In genomic region chr17:8481703-8482102, GRCh38 we compare ENCODE assay signal across 26 cellular contexts.
"Had no signal": no experiment of that assay in that cellular context is flagged by ENCODE, and none has a peak within 500 bp of the region (broad histone marks: within the 10 kb centered on the region; RNA-seq: fewer than 3 reads in every experiment).

No MANE protein-coding gene starts in this region.

- H3K27me3 ChIP-seq: cardiac muscle cell had no signal

- H3K4me3 ChIP-seq: cardiac muscle cell, PC-9 had no signal

- H3K27ac ChIP-seq: cardiac muscle cell, KMS-11, PC-9, WERI-Rb-1 had no signal

- H3K27ac Mint-ChIP-seq: activated CD4-positive, alpha-beta memory T cell treated with anti-CD3 and anti-CD28 coated beads, Interleukin-2, amount 10 ng/mL, durations not matched to agents 7 days and 5 days; activated CD8-positive, alpha-beta memory T cell treated with anti-CD3 and anti-CD28 coated beads, Interleukin-2, amount 10 ng/mL, durations not matched to agents 7 days and 5 days; activated naive CD4-positive, alpha-beta T cell treated with anti-CD3 and anti-CD28 coated beads, Interleukin-2, amount 10 ng/mL, durations not matched to agents 7 days and 5 days; activated naive CD8-positive, alpha-beta T cell; activated naive CD8-positive, alpha-beta T cell treated with anti-CD3 and anti-CD28 coated beads, Interleukin-2, amount 50 U/mL, for 24 hours had no signal

- DNase-seq: activated CD4-positive, alpha-beta memory T cell treated with anti-CD3 and anti-CD28 coated beads, Interleukin-2, amount 10 ng/mL, durations not matched to agents 7 days and 5 days; activated CD4-positive, alpha-beta T cell treated with anti-CD3 and anti-CD28 coated beads for 1 hour; activated CD4-positive, CD25-positive, alpha-beta regulatory T cell; activated CD8-positive, alpha-beta memory T cell treated with anti-CD3 and anti-CD28 coated beads for 24 hours; activated CD8-positive, alpha-beta memory T cell treated with anti-CD3 and anti-CD28 coated beads, Interleukin-2, amount 10 ng/mL, durations not matched to agents 7 days and 5 days; activated CD8-positive, alpha-beta memory T cell treated with anti-CD3 and anti-CD28 coated beads, Interleukin-2, amount 50 U/mL, for 48 hours; activated effector memory CD4-positive, alpha-beta T cell treated with Interleukin-2 at 50 U/mL for 16 hours; activated naive CD4-positive, alpha-beta T cell treated with anti-CD3 and anti-CD28 coated beads, Interleukin-2, amount 10 ng/mL, durations not matched to agents 7 days and 5 days; activated naive CD8-positive, alpha-beta T cell treated with anti-CD3 and anti-CD28 coated beads, Interleukin-2, amount 50 U/mL, for 24 hours; NCI-H1105; NCI-H1417 treated with DMSO at 0.1 percent for 48 hours; NCI-H1694; NCI-H1930; NCI-H2081 treated with DMSO at 0.1 percent for 48 hours; NCI-H226; NCI-H446 treated with DMSO at 0.1 percent for 48 hours; NCI-H524 treated with DMSO at 0.1 percent for 48 hours; NCI-H748 treated with DMSO at 0.1 percent for 48 hours; NK-92 treated with Interleukin-12 subunit alpha and Interleukin-12 subunit beta, amount 100 ng/mL, for 24 hours; PC-9; Right ventricle myocardium superior; T1000; WERI-Rb-1 had no signal

- ATAC-seq: activated CD8-positive, alpha-beta memory T cell treated with anti-CD3 and anti-CD28 coated beads, Interleukin-2, amount 10 ng/mL, durations not matched to agents 7 days and 5 days; activated naive CD8-positive, alpha-beta T cell treated with anti-CD3 and anti-CD28 coated beads, Interleukin-2, amount 50 U/mL, for 24 hours had no signal

- H3K27me3 Mint-ChIP-seq: activated CD4-positive, alpha-beta memory T cell treated with anti-CD3 and anti-CD28 coated beads, Interleukin-2, amount 10 ng/mL, durations not matched to agents 7 days and 5 days; activated CD8-positive, alpha-beta memory T cell treated with anti-CD3 and anti-CD28 coated beads, Interleukin-2, amount 10 ng/mL, durations not matched to agents 7 days and 5 days; activated naive CD4-positive, alpha-beta T cell treated with anti-CD3 and anti-CD28 coated beads, Interleukin-2, amount 10 ng/mL, durations not matched to agents 7 days and 5 days; activated naive CD8-positive, alpha-beta T cell; activated naive CD8-positive, alpha-beta T cell treated with anti-CD3 and anti-CD28 coated beads, Interleukin-2, amount 50 U/mL, for 24 hours had no signal

- H3K4me3 Mint-ChIP-seq: activated CD4-positive, alpha-beta memory T cell treated with anti-CD3 and anti-CD28 coated beads, Interleukin-2, amount 10 ng/mL, durations not matched to agents 7 days and 5 days; activated CD8-positive, alpha-beta memory T cell treated with anti-CD3 and anti-CD28 coated beads, Interleukin-2, amount 10 ng/mL, durations not matched to agents 7 days and 5 days; activated naive CD4-positive, alpha-beta T cell treated with anti-CD3 and anti-CD28 coated beads, Interleukin-2, amount 10 ng/mL, durations not matched to agents 7 days and 5 days; activated naive CD8-positive, alpha-beta T cell; activated naive CD8-positive, alpha-beta T cell treated with anti-CD3 and anti-CD28 coated beads, Interleukin-2, amount 50 U/mL, for 24 hours had no signal

- H3K4me1 Mint-ChIP-seq: activated CD4-positive, alpha-beta memory T cell treated with anti-CD3 and anti-CD28 coated beads, Interleukin-2, amount 10 ng/mL, durations not matched to agents 7 days and 5 days; activated CD8-positive, alpha-beta memory T cell treated with anti-CD3 and anti-CD28 coated beads, Interleukin-2, amount 10 ng/mL, durations not matched to agents 7 days and 5 days; activated naive CD4-positive, alpha-beta T cell treated with anti-CD3 and anti-CD28 coated beads, Interleukin-2, amount 10 ng/mL, durations not matched to agents 7 days and 5 days; activated naive CD8-positive, alpha-beta T cell treated with anti-CD3 and anti-CD28 coated beads, Interleukin-2, amount 50 U/mL, for 24 hours had no signal
